ENCODE assay signal across 8 cellular contexts in genomic region chr20:34111712-34112599, GRCh38. TPM values are rescaled to one million over a fixed set of nuclear protein-coding genes. Genes with fewer than 3 reads are reported as not detected.
DNase-seq lines count a peak whose midpoint lies in the region; ATAC-seq and TF ChIP-seq lines count a peak whose summit lies in the region.

Gene EIF2S2 (minus strand): TSS chr20:34112243. CDS start chr20:34112110, 133 bp downstream.

- H3K4me3 Mint-ChIP-seq in activated CD4-positive, alpha-beta T cell treated with anti-CD3 and anti-CD28 coated beads for 36 hours = peak within 1 kb of the TSS; percentile 86

- TF ChIP-seq CTCF in choroid plexus epithelial cell (conservative IDR thresholded peaks at IDR 0.05; ENCODE audit: low read depth, low read length) = no peak
- no peak for TF ChIP-seq CTCF in kidney epithelial cell (IDR thresholded peaks at IDR 0.05; ENCODE audit: insufficient read depth, low read length, poor library complexity, severe bottlenecking)

- DNase-seq in Ammon's horn (ENCODE audit: low spot score) (peak; percentile 97), GM19238 (ENCODE audit: insufficient read length, low spot score) (peak; percentile 92), NCI-H524 (lab: John Stamatoyannopoulos, UW) (peak; percentile 99 to 100), choroid plexus epithelial cell (ENCODE audit: low read depth) (peak; percentile 100), kidney epithelial cell (ENCODE audit: low read depth) (peak; percentile 96)
- DNase-seq in activated CD4-positive, alpha-beta T cell treated with anti-CD3 and anti-CD28 coated beads for 36 hours = peak; percentile 97
- peak; percentile 92 for DNase-seq in stimulated activated CD4-positive, alpha-beta T cell treated with anti-CD3 and anti-CD28 coated beads, Interleukin-15, amount 100 ng/mL, for 48 hours (ENCODE audit: low read depth in 2 of 2)

- H3K4me3 ChIP-seq in choroid plexus epithelial cell (ENCODE audit: low read depth, low read length) (peak within 1 kb of the TSS; percentile 91), kidney epithelial cell (ENCODE audit: low read depth, low read length) (peak within 1 kb of the TSS; percentile 94)

- ATAC-seq in HG03442 (IDR thresholded peaks at IDR 0.05; ENCODE audit: unreplicated experiment) = peak; percentile 86
- peak; percentile 88 for ATAC-seq in activated CD4-positive, alpha-beta T cell treated with anti-CD3 and anti-CD28 coated beads for 36 hours

- no peaks in the 10 kb centered on the region for H3K27me3 ChIP-seq in kidney epithelial cell (ENCODE audit: control insufficient read depth, insufficient read depth, low read length)

- H3K27me3 Mint-ChIP-seq in activated CD4-positive, alpha-beta T cell treated with anti-CD3 and anti-CD28 coated beads for 36 hours = no peaks in the 10 kb centered on the region

- intact Hi-C loops in activated CD4-positive, alpha-beta T cell treated with anti-CD3 and anti-CD28 coated beads for 36 hours (cut with DNase I, micrococcal nuclease) = loop anchor here (1.0 to 5.0 kb wide), 13 partner anchors 119 to 1300 kb away; partner anchors contain the start of genes CHMP4B (in 2 of the 2), RALY (in 2 of the 2), AHCY (in 1 of the 2) and DYNLRB1 (in 1 of the 2)

- CTCF ChIA-PET in activated CD4-positive, alpha-beta T cell treated with anti-CD3 and anti-CD28 coated beads for 36 hours (lab: Charles Lee) = interaction anchor here (0.6 to 2.2 kb wide), 12 partner anchors 17 to 564 kb away, joined by 3 to 8 read pairs (median 4); partner anchors contain the start of gene CHMP4B

- H3K9me3 Mint-ChIP-seq in activated CD4-positive, alpha-beta T cell treated with anti-CD3 and anti-CD28 coated beads for 36 hours (ENCODE audit: low read depth) = no peaks in the 10 kb centered on the region

- H3K4me1 Mint-ChIP-seq in activated CD4-positive, alpha-beta T cell treated with anti-CD3 and anti-CD28 coated beads for 36 hours = peaks cover 38% of the 10 kb centered on the region

- peaks cover 39% of the 10 kb centered on the region for H3K36me3 Mint-ChIP-seq in activated CD4-positive, alpha-beta T cell treated with anti-CD3 and anti-CD28 coated beads for 36 hours (ENCODE audit: low read depth)

- POLR2A ChIA-PET in activated CD4-positive, alpha-beta T cell treated with anti-CD3 and anti-CD28 coated beads for 36 hours (lab: Charles Lee) = interaction anchor here (0.5 to 2.2 kb wide), 9 partner anchors 10 to 301 kb away, joined by 3 to 15 read pairs (median 3); partner anchors contain the start of gene RALY

- H3K27ac Mint-ChIP-seq in activated CD4-positive, alpha-beta T cell treated with anti-CD3 and anti-CD28 coated beads for 36 hours = peak within 1 kb of the TSS; percentile 97

- H3K36me3 ChIP-seq in kidney epithelial cell (ENCODE audit: control insufficient read depth, insufficient read depth, low read length) = no peaks in the 10 kb centered on the region

RNA-seq across cellular contexts. Expression of gene EIF2S2, which starts in this region (rescaled TPM):
- total RNA-seq in activated CD4-positive, alpha-beta T cell treated with anti-CD3 and anti-CD28 coated beads for 36 hours = 100 to 1,000 TPM; 179 to 187 TPM
- total RNA-seq in kidney epithelial cell = 118 and 132 TPM in 2 replicates

Comparison
In these comparisons a context has a peak if more than half of its experiments do, and no peak if none do; other contexts are left out.
1. Peak in every context shown above with its lines: DNase-seq, ATAC-seq and H3K4me3 ChIP-seq.